ENCODE assay signal across 26 cellular contexts in genomic region chr3:182375921-182376320, GRCh38.
A peak's percentile ranks its signal among the peaks of the same experiment; 100 is the strongest.
DNase-seq lines count a peak whose midpoint lies in the region; ATAC-seq and TF ChIP-seq lines count a peak whose summit lies in the region.
"Had no signal": no experiment of that assay in that cellular context is flagged by ENCODE, and none has a peak within 500 bp of the region (broad histone marks: within the 10 kb centered on the region; RNA-seq: fewer than 3 reads in every experiment).

No MANE protein-coding gene starts in this region.

- H3K9me3 ChIP-seq in osteoblast (ENCODE audit: low read depth, low read length) (peaks cover 3% of the 10 kb centered on the region), Karpas-422 (ENCODE audit: low read length) (no peaks in the 10 kb centered on the region)
- H3K9me3 ChIP-seq: SK-N-SH had no signal

- TF ChIP-seq CTCF in osteoblast (IDR thresholded peaks at IDR 0.05; ENCODE audit: extremely low read depth, low read depth, low read length), result no peak

- no peak overlapping the region for H3K27ac Mint-ChIP-seq in activated naive CD8-positive, alpha-beta T cell treated with anti-CD3 and anti-CD28 coated beads, Interleukin-2, amount 50 U/mL, for 24 hours
- H3K27ac Mint-ChIP-seq: CD4-positive, alpha-beta memory T cell; T-helper 1 cell treated with Interleukin-12 subunit alpha and Interleukin-12 subunit beta and Interleukin-4 antibody, amounts not matched to agents 30 μg/mL and 1 μg/mL, for 36 hours had no signal

- peak; percentile 14 for DNase-seq in NCI-H748 (lab: John Stamatoyannopoulos, UW; ENCODE audit: unreplicated experiment)
- DNase-seq in NCI-H748 treated with DMSO at 0.1 percent for 48 hours (lab: John Stamatoyannopoulos, UW), result no peak
- DNase-seq in NCI-H2107 treated with DMSO at 0.1 percent for 48 hours (lab: John Stamatoyannopoulos, UW; ENCODE audit: unreplicated experiment), result peak; percentile 95
- peak; percentile 73 for DNase-seq in NCI-H69 (lab: John Stamatoyannopoulos, UW)
- DNase-seq in osteoblast (ENCODE audit: insufficient read length, low spot score, missing footprints), result peak; percentile 37
- DNase-seq in cerebellum (ENCODE audit: low spot score), result no peak
- DNase-seq in activated naive CD8-positive, alpha-beta T cell treated with anti-CD3 and anti-CD28 coated beads, Interleukin-2, amount 50 U/mL, for 24 hours, result no peak
- no peak for DNase-seq in Karpas-422
- DNase-seq: C1 segment of cervical spinal cord; CD4-positive, alpha-beta memory T cell; COR-L47; DMS79; EL; GDM1; HCEC 1CT; NCI-H1092; NCI-H1436 treated with DMSO at 0.1 percent for 48 hours; NCI-H1930; NCI-H2227 treated with DMSO at 0.1 percent for 48 hours; NCI-H524 treated with DMSO at 0.1 percent for 48 hours; SIG-M5; SK-N-SH; SW 1271 had no signal

- H3K79me2 ChIP-seq in osteoblast (ENCODE audit: insufficient read depth, low read length) (no peaks in the 10 kb centered on the region), Karpas-422 (ENCODE audit: low read length) (no peaks in the 10 kb centered on the region)

- no peaks in the 10 kb centered on the region for H3K9me2 ChIP-seq in Karpas-422 (replicated peaks; ENCODE audit: insufficient read depth, low read length)
- H3K9me2 ChIP-seq: SK-N-SH had no signal

- H3K36me3 ChIP-seq in osteoblast (ENCODE audit: insufficient read depth, low read length), result no peaks in the 10 kb centered on the region
- no peaks in the 10 kb centered on the region for H3K36me3 ChIP-seq in Karpas-422 (ENCODE audit: insufficient read depth, low read length)

- H3K4me2 ChIP-seq in osteoblast (ENCODE audit: insufficient read depth, low read length), result no peak overlapping the region
- H3K4me2 ChIP-seq in Karpas-422 (ENCODE audit: low read depth, low read length, poor library complexity, severe bottlenecking), result no peak overlapping the region
- H3K4me2 ChIP-seq: SK-N-SH had no signal

- no peak overlapping the region for H3K9ac ChIP-seq in Karpas-422 (ENCODE audit: low read length)
- H3K9ac ChIP-seq: SK-N-SH had no signal

- H3K36me3 Mint-ChIP-seq in activated naive CD8-positive, alpha-beta T cell treated with anti-CD3 and anti-CD28 coated beads, Interleukin-2, amount 50 U/mL, for 24 hours (ENCODE audit: low read depth), result no peaks in the 10 kb centered on the region
- H3K36me3 Mint-ChIP-seq: CD4-positive, alpha-beta memory T cell had no signal

- H2AFZ ChIP-seq in osteoblast (ENCODE audit: low read length) (no peak overlapping the region), Karpas-422 (ENCODE audit: low read length) (no peak overlapping the region)

- H3K27ac ChIP-seq in osteoblast (ENCODE audit: low read depth, low read length) (no peak overlapping the region), Karpas-422 (ENCODE audit: low read length) (no peak overlapping the region)
- H3K27ac ChIP-seq: HL-60 had no signal

- H3K4me3 ChIP-seq in osteoblast (ENCODE audit: insufficient read depth, low read length) (no peak overlapping the region), Karpas-422 (ENCODE audit: low read length) (no peak overlapping the region)
- H3K4me3 ChIP-seq: GM12878 had no signal

- H3K4me1 ChIP-seq in osteoblast (ENCODE audit: insufficient read depth, low read length), result no peaks in the 10 kb centered on the region
- H3K4me1 ChIP-seq in Karpas-422 (ENCODE audit: low read length), result peaks cover 5% of the 10 kb centered on the region; the same call in 1 of the 2 replicates

- H3K4me3 Mint-ChIP-seq in activated naive CD8-positive, alpha-beta T cell treated with anti-CD3 and anti-CD28 coated beads, Interleukin-2, amount 50 U/mL, for 24 hours, result no peak overlapping the region
- H3K4me3 Mint-ChIP-seq: CD4-positive, alpha-beta memory T cell; T-helper 1 cell treated with Interleukin-12 subunit alpha and Interleukin-12 subunit beta and Interleukin-4 antibody, amounts not matched to agents 30 μg/mL and 1 μg/mL, for 36 hours had no signal

- no peak for ATAC-seq in activated naive CD8-positive, alpha-beta T cell treated with anti-CD3 and anti-CD28 coated beads, Interleukin-2, amount 50 U/mL, for 24 hours
- ATAC-seq: GM12878 had no signal

- H4K20me1 ChIP-seq in osteoblast (ENCODE audit: insufficient read depth, low read length), result no peaks in the 10 kb centered on the region
- H4K20me1 ChIP-seq in Karpas-422 (ENCODE audit: insufficient read depth, low read depth, low read length), result no peaks in the 10 kb centered on the region

- H3K27me3 Mint-ChIP-seq in activated naive CD8-positive, alpha-beta T cell treated with anti-CD3 and anti-CD28 coated beads, Interleukin-2, amount 50 U/mL, for 24 hours, result no peaks in the 10 kb centered on the region
- H3K27me3 Mint-ChIP-seq: CD4-positive, alpha-beta memory T cell had no signal

- no peaks in the 10 kb centered on the region for H3K27me3 ChIP-seq in osteoblast (ENCODE audit: insufficient read depth, low read length)
- H3K27me3 ChIP-seq in Karpas-422 (ENCODE audit: low read length), result no peaks in the 10 kb centered on the region

- no peaks in the 10 kb centered on the region for H3K9me3 Mint-ChIP-seq in activated naive CD8-positive, alpha-beta T cell treated with anti-CD3 and anti-CD28 coated beads, Interleukin-2, amount 50 U/mL, for 24 hours
- H3K9me3 Mint-ChIP-seq: CD4-positive, alpha-beta memory T cell; T-helper 1 cell treated with Interleukin-12 subunit alpha and Interleukin-12 subunit beta and Interleukin-4 antibody, amounts not matched to agents 30 μg/mL and 1 μg/mL, for 36 hours had no signal

- H3K4me1 Mint-ChIP-seq in activated naive CD8-positive, alpha-beta T cell treated with anti-CD3 and anti-CD28 coated beads, Interleukin-2, amount 50 U/mL, for 24 hours, result no peaks in the 10 kb centered on the region
- H3K4me1 Mint-ChIP-seq: CD4-positive, alpha-beta memory T cell had no signal

Comparison
In these comparisons a context has a peak if more than half of its experiments do, and no peak if none do; other contexts are left out.
1. DNase-seq: peak in NCI-H748 (single experiment), NCI-H2107 treated with DMSO at 0.1 percent for 48 hours (single experiment), NCI-H69 (single experiment) and osteoblast (single experiment); none in NCI-H748 treated with DMSO at 0.1 percent for 48 hours (single experiment), cerebellum (single experiment), activated naive CD8-positive, alpha-beta T cell treated with anti-CD3 and anti-CD28 coated beads, Interleukin-2, amount 50 U/mL, for 24 hours (single experiment) and Karpas-422 (single experiment).